ENCODE assay signal across 23 cellular contexts in genomic region chr4:159268607-159269006, GRCh38.
DNase-seq lines count a peak whose midpoint lies in the region; ATAC-seq, FAIRE-seq and TF ChIP-seq lines count a peak whose summit lies in the region.
"Had no signal": no experiment of that assay in that cellular context is flagged by ENCODE, and none has a peak within 500 bp of the region (broad histone marks: within the 10 kb centered on the region; RNA-seq: fewer than 3 reads in every experiment).

No MANE protein-coding gene starts in this region.

- TF ChIP-seq CTCF in lower lobe of right lung (IDR thresholded peaks at IDR 0.05) = no peak
- no peak for TF ChIP-seq CTCF in spleen (IDR thresholded peaks at IDR 0.05 in 8 of 11, conservative IDR thresholded peaks at IDR 0.05 in 3 of 11)

- 71 to 92% (median 85%) methylated on average over 4 of the region's 4 CpGs for WGBS in spleen, 5 donors

- peak; percentile 36 for FAIRE-seq in H54 (lab: Jason Lieb, UNC)
- FAIRE-seq: GM12892, pancreas had no signal

- intact Hi-C loops in lower lobe of right lung (cut with DNase I) (no loop called here), spleen (cut with DNase I; ENCODE audit: low total_unique reads) (no loop called here)

- no peaks in the 10 kb centered on the region for H3K36me3 ChIP-seq in lower lobe of right lung
- no peaks in the 10 kb centered on the region for H3K36me3 ChIP-seq in spleen
- H3K36me3 ChIP-seq: pancreas had no signal

- DNase-seq in H54 (ENCODE audit: insufficient read length, low spot score) (no peak), astrocyte of the hippocampus (ENCODE audit: low read depth, low spot score) (peak; percentile 58), lower lobe of right lung (no peak), spleen (no peak), NCI-H524 treated with DMSO at 0.1 percent for 48 hours (lab: John Stamatoyannopoulos, UW) (no peak), NK-92 (lab: John Stamatoyannopoulos, UW; ENCODE audit: unreplicated experiment) (no peak)
- DNase-seq: activated CD4-positive, alpha-beta T cell treated with anti-CD3 and anti-CD28 coated beads, Interleukin-2, amount 50 U/mL, for 48 hours; activated naive CD4-positive, alpha-beta T cell treated with anti-CD3 and anti-CD28 coated beads, Interleukin-2, amount 50 U/mL, for 16 hours; activated T-cell treated with anti-CD3 and anti-CD28 coated beads, Interleukin-2, amount 50 U/mL, for 24 hours; CD8-positive, alpha-beta T cell; dermis blood vessel endothelial cell; naive B cell; NCI-H146; NCI-H2171 treated with DMSO at 0.1 percent for 48 hours; NCI-H774; pancreas; SIG-M5; stimulated activated CD8-positive, alpha-beta memory T cell treated with anti-CD3 and anti-CD28 coated beads, Interleukin-4, amount 100 ng/mL, for 48 hours; T-helper 2 cell had no signal

- H3K27ac ChIP-seq in lower lobe of right lung = peak overlapping the region; percentile 37
- peak overlapping the region in 7 of 8 donors; percentile 33 to 75 (median 60) for H3K27ac ChIP-seq in spleen
- H3K27ac ChIP-seq: epithelial cell of prostate, pancreas had no signal

- no peak for ATAC-seq in lower lobe of right lung
- ATAC-seq in HG03196 (IDR thresholded peaks at IDR 0.05; ENCODE audit: unreplicated experiment) = no peak
- no peak for ATAC-seq in GM21367 (IDR thresholded peaks at IDR 0.05; ENCODE audit: unreplicated experiment)
- ATAC-seq: CD8-positive, alpha-beta T cell; pancreas had no signal

- H3K27me3 ChIP-seq in lower lobe of right lung (ENCODE audit: low read depth) (no peaks in the 10 kb centered on the region), spleen (replicated peaks in 1 of 7) (no peaks in the 10 kb centered on the region)
- H3K27me3 ChIP-seq: pancreas had no signal

- TF ChIP-seq POLR2A in H54 (IDR thresholded peaks at IDR 0.05; ENCODE audit: low read depth, low read length) = no peak
- TF ChIP-seq POLR2A in spleen (IDR thresholded peaks at IDR 0.05) = no peak

- no peaks in the 10 kb centered on the region for H3K9me3 ChIP-seq in lower lobe of right lung
- H3K9me3 ChIP-seq in spleen = no peaks in the 10 kb centered on the region
- H3K9me3 ChIP-seq: pancreas had no signal

- H3K4me3 ChIP-seq in lower lobe of right lung (no peak overlapping the region), spleen (peak overlapping the region in 1 of 8 donors; percentile 1)
- H3K4me3 ChIP-seq: pancreas had no signal

- peaks cover 37% of the 10 kb centered on the region for H3K4me1 ChIP-seq in lower lobe of right lung
- H3K4me1 ChIP-seq in spleen = peaks cover 10 to 70% (median 47%) of the 10 kb centered on the region in 6 donors
